In the genomic region with DNA sequence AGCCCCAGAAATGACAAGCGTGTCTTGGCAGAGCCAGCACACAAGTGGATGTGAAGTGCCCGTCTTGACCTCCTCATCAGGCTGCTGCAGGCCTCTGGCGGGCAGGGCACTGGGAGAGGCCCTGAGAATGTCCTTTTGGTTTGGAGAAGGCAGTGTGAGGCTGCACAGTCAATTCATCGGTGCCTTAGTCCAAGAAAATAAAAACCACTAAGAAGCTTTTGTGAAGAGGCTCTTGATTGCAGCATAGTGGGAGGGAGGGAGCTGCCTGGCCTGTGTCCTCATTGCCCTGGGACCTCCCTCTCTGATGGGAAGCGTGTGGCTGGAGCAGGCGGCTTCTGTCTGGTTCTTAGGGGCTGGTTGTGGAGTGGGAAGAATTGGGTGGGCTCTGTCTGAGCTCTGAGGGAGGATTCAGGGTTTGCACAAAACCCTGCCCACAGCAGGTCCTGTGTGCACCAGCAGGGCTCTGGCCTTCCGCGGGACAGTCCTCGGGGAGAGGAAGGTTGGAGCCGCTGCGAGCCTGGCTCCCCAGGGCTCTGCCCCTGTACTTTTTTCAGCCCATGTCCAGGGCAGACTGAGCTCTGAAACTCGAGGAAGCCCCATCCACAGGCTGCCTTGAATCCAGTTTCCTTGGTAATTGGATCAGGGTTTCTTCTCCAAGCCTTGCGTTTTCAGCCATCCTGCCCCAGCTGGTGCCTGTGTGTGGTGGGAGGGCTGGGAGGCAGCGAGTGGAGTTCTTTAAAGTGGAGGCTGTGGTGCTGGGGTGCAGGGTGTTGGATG, we compare ENCODE assay signal across 9 cellular contexts. TPM values are rescaled to one million over a fixed set of nuclear protein-coding genes. Genes with fewer than 3 reads are reported as not detected.
DNase-seq lines count a peak whose midpoint lies in the region; ATAC-seq, FAIRE-seq and TF ChIP-seq lines count a peak whose summit lies in the region.
"Had no signal": no experiment of that assay in that cellular context is flagged by ENCODE, and none has a peak within 500 bp of the region (broad histone marks: within the 10 kb centered on the region; RNA-seq: fewer than 3 reads in every experiment).

No MANE protein-coding gene starts in this region.

- peak; percentile 42 for DNase-seq in A673 (ENCODE audit: low spot score)
- DNase-seq in NCI-H2196 (lab: John Stamatoyannopoulos, UW; ENCODE audit: unreplicated experiment), result peak; percentile 19
- DNase-seq in H1 (ENCODE audit: low read depth in 1 of 2, low spot score in 2 of 2), result no peak
- DNase-seq in stimulated activated naive CD8-positive, alpha-beta T cell treated with anti-CD3 and anti-CD28 coated beads, Interleukin-15, Interleukin-2, amounts not matched to agents 100 U/mL and 50 U/mL, for 24 hours, result no peak
- DNase-seq in GM19238 (ENCODE audit: insufficient read length, low spot score), result no peak
- DNase-seq in GM13976 (ENCODE audit: low spot score), result no peak
- DNase-seq in urothelium cell line (ENCODE audit: low spot score), result no peak

- in situ Hi-C loops in GM13976 (cut with MboI; ENCODE audit: low sequenced_read_pairs, unreplicated experiment), result no loop called here

- H3K9me3 ChIP-seq in A673 (ENCODE audit: low read depth, low read length, poor library complexity, severe bottlenecking) (no peaks in the 10 kb centered on the region), H1 (ENCODE audit: insufficient read depth in 2 of 2, low read depth in 1 of 2, low read length in 1 of 2) (no peaks in the 10 kb centered on the region), muscle layer of colon (ENCODE audit: low read length) (no peaks in the 10 kb centered on the region)

- no peak for TF ChIP-seq POLR2A in H1 (IDR thresholded peaks at IDR 0.05; ENCODE audit: control extremely low read depth in 1 of 2, low read depth in 2 of 2, low read length in 2 of 2)

- no peaks in the 10 kb centered on the region for H3K27me3 ChIP-seq in A673 (replicated peaks; ENCODE audit: insufficient read depth, low read depth, low read length, poor library complexity)
- H3K27me3 ChIP-seq in H1 (replicated peaks in 1 of 4; ENCODE audit: control insufficient read depth in 3 of 4, extremely low read depth in 1 of 4, insufficient read depth in 3 of 4, low read length in 3 of 4), result peaks cover 0 to 2% (median 0%) of the 10 kb centered on the region in 4 experiments; a peak in 2 of 7 replicates
- no peaks in the 10 kb centered on the region for H3K27me3 ChIP-seq in muscle layer of colon (ENCODE audit: control insufficient read depth in 1 of 2, insufficient read depth in 2 of 2, low read length in 2 of 2)

- H3K4ac ChIP-seq in H1 (replicated peaks; ENCODE audit: insufficient read length, low read depth, low read length), result peak overlapping the region; percentile 32

- TF ChIP-seq CTCF in A673 (conservative IDR thresholded peaks at IDR 0.05; ENCODE audit: low read depth, low read length), result no peak
- TF ChIP-seq CTCF in H1 (IDR thresholded peaks at IDR 0.05; ENCODE audit: control extremely low read depth in 1 of 3, insufficient read depth in 1 of 3, low read depth in 1 of 3, low read length in 3 of 3), result no peak
- TF ChIP-seq CTCF in GM13976 (IDR thresholded peaks at IDR 0.05; ENCODE audit: borderline replicate concordance, control extremely low read depth, extremely low read depth, insufficient read depth, missing control alignments), result no peak

- H3K14ac ChIP-seq in H1 (ENCODE audit: insufficient read length), result no peak overlapping the region

- H3K79me2 ChIP-seq in H1 (ENCODE audit: control insufficient read depth in 1 of 2, insufficient read depth in 2 of 2, low read length in 2 of 2), result no peaks in the 10 kb centered on the region

- intact Hi-C loops in A673 (cut with micrococcal nuclease; ENCODE audit: unreplicated experiment), result no loop called here

- peak overlapping the region; percentile 75; the same call in 1 of the 2 replicates for H2BK15ac ChIP-seq in H1 (ENCODE audit: low read length)

- H2AK5ac ChIP-seq in H1 (ENCODE audit: low read depth, low read length), result peak overlapping the region; percentile 5; the same call in 1 of the 2 replicates

- no peak for TF ChIP-seq EP300 in H1 (IDR thresholded peaks at IDR 0.05; ENCODE audit: borderline replicate concordance in 1 of 2, low read depth in 2 of 2, low read length in 2 of 2)

- no peak for ATAC-seq in stimulated activated naive CD8-positive, alpha-beta T cell treated with anti-CD3 and anti-CD28 coated beads, Interleukin-15, Interleukin-2, amounts not matched to agents 100 U/mL and 50 U/mL, for 24 hours

- CTCF ChIA-PET in A673 (lab: Charles Lee), result no interaction called here
- CTCF ChIA-PET in H1 (lab: Charles Lee; ENCODE audit: partially characterized antibody), result interaction anchor here (0.9 to 5.6 kb wide), 12 partner anchors 9 to 249 kb away, joined by 3 to 26 read pairs (median 4); partner anchors contain the start of genes CCDC107 and RMRP

- TF ChIP-seq RAD21 in H1 (IDR thresholded peaks at IDR 0.05 in 1 of 2, conservative IDR thresholded peaks at IDR 0.05 in 1 of 2; ENCODE audit: low read depth in 2 of 2, low read length in 2 of 2), result no peak

- H3K4me1 ChIP-seq in A673 (ENCODE audit: insufficient read depth, low read length, poor library complexity, severe bottlenecking), result peaks cover 43% of the 10 kb centered on the region
- peaks cover 9 to 33% (median 21%) of the 10 kb centered on the region in 4 experiments for H3K4me1 ChIP-seq in H1 (replicated peaks in 1 of 4; ENCODE audit: control insufficient read depth in 3 of 4, insufficient read depth in 4 of 4, low read length in 3 of 4)
- peaks cover 66% of the 10 kb centered on the region for H3K4me1 ChIP-seq in muscle layer of colon (ENCODE audit: insufficient read depth, low read length)

- H3K4me3 ChIP-seq in A673 (ENCODE audit: low read depth, low read length, poor library complexity, severe bottlenecking) (no peak overlapping the region), H1 (ENCODE audit: extremely low read depth in 1 of 4, insufficient read depth in 2 of 4, low read depth in 3 of 4, low read length in 4 of 4) (peak overlapping the region in 1 of 4 experiments; percentile 1; a peak in 1 of 8 replicates), muscle layer of colon (ENCODE audit: low read depth in 1 of 2, low read length in 2 of 2) (peak overlapping the region in 1 of 2 donors; percentile 45)

- 0 out of 2 replicates have a peak, but pooled peaks cover 2% of the 10 kb centered on the region for H3K79me1 ChIP-seq in H1 (ENCODE audit: low read depth, low read length)

- H4K8ac ChIP-seq in H1 (ENCODE audit: extremely low read depth, insufficient read depth, low read length), result peak overlapping the region; percentile 77; the same call in 1 of the 2 replicates

- peak overlapping the region; percentile 71 for H2AFZ ChIP-seq in H1 (ENCODE audit: low read length)

- H3K4me2 ChIP-seq in H1 (ENCODE audit: insufficient read depth in 1 of 2, low read depth in 2 of 2, low read length in 2 of 2), result peak overlapping the region; percentile 19 to 55

- H2BK5ac ChIP-seq in H1 (ENCODE audit: low read depth, low read length), result peak overlapping the region; percentile 79; the same call in 1 of the 2 replicates

- H3K36me3 ChIP-seq in A673 (ENCODE audit: insufficient read depth, low read length, poor library complexity, severe bottlenecking) (no peaks in the 10 kb centered on the region), H1 (ENCODE audit: control insufficient read depth in 2 of 4, insufficient read depth in 4 of 4, low read length in 3 of 4) (no peaks in the 10 kb centered on the region), muscle layer of colon (ENCODE audit: insufficient read depth, low read length) (no peaks in the 10 kb centered on the region)

- no peaks in the 10 kb centered on the region for H4K20me1 ChIP-seq in H1 (replicated peaks in 1 of 2; ENCODE audit: control insufficient read depth in 1 of 2, insufficient read depth in 2 of 2, low read length in 2 of 2)

- H3K18ac ChIP-seq in H1 (ENCODE audit: extremely low read depth, low read length), result peak overlapping the region; percentile 49

- H3K56ac ChIP-seq in H1 (replicated peaks; ENCODE audit: insufficient read length, low read depth, low read length), result no peak overlapping the region

- peak overlapping the region; percentile 6 for H4K91ac ChIP-seq in H1 (replicated peaks; ENCODE audit: insufficient read length, low read length)

- POLR2A ChIA-PET in A673 (lab: Charles Lee; ENCODE audit: low non-redundant PET), result no interaction called here
- POLR2A ChIA-PET in H1 (lab: Charles Lee; ENCODE audit: partially characterized antibody), result interaction anchor here (0.6 to 1.3 kb wide), 3 partner anchors 12 to 61 kb away, joined by 3 read pairs; no protein-coding TSS in a partner anchor

- peak overlapping the region; percentile 87 for H2BK20ac ChIP-seq in H1 (ENCODE audit: low read length)

- H2BK12ac ChIP-seq in H1 (ENCODE audit: low read depth, low read length), result peak overlapping the region; percentile 78; the same call in 1 of the 2 replicates

- H4K5ac ChIP-seq in H1 (ENCODE audit: insufficient read length, low read depth, low read length), result no peak overlapping the region

- 74% methylated on average over 14 of the region's 14 CpGs; no CpG with 5 or more reads in 1 of the 2 experiments for WGBS in H1 (ENCODE audit: extremely low coverage in 1 of 2, insufficient coverage in 1 of 2, insufficient read length in 1 of 2, insufficient replicate concordance in 2 of 2, low coverage in 1 of 2, low lambda C conversion rate in 2 of 2, missing lambda C conversion rate in 1 of 2), 2 experiments

- no peaks in the 10 kb centered on the region; the same call in 1 of the 2 replicates for H3K23me2 ChIP-seq in H1 (ENCODE audit: low read depth, low read length)

- no peak overlapping the region for H3K23ac ChIP-seq in H1 (ENCODE audit: insufficient read length)

- FAIRE-seq in H1 (lab: Jason Lieb, UNC) (no peak), urothelium cell line (lab: Jason Lieb, UNC) (no peak)

- no TSS peak for BruUV-seq in A673 (replicated peaks; lab: Mats Ljungman, UMichigan)

- H2BK120ac ChIP-seq in H1 (replicated peaks; ENCODE audit: low read depth, low read length), result peak overlapping the region; percentile 50

- H3K27ac ChIP-seq in A673 (ENCODE audit: low read depth, low read length, poor library complexity, severe bottlenecking) (peak overlapping the region; percentile 77), H1 (ENCODE audit: low read depth, low read length) (peak overlapping the region; percentile 11; the same call in 1 of the 2 replicates), muscle layer of colon (ENCODE audit: low read depth, low read length) (peak overlapping the region; percentile 87)

- H3K9ac ChIP-seq in H1 (replicated peaks in 1 of 4; ENCODE audit: extremely low read depth in 1 of 4, low read depth in 3 of 4, low read length in 3 of 4) (no peak overlapping the region; a peak in 1 of 7 replicates), muscle layer of colon (ENCODE audit: low read length) (peak overlapping the region; percentile 47)

RNA-seq across cellular contexts. Expression of gene HRCT1, which starts 1.1 kb away (rescaled TPM):
- 0.33 TPM in 1 of 2 replicates, not detected in the other for total RNA-seq in A673 (2021)
- total RNA-seq in H1 (2021; fragmentation: NEBNext Ultra II Directional; extraction: Animal tissue kit (Norgen Biotek cat#: 25700)), result not detected in 2 replicates
- not detected in 2 replicates for polyA plus RNA-seq in H1 (2011; rRNA removed)
- not detected for polyA plus RNA-seq in H1 (2011; cell fraction: cytosol; rRNA removed)
- polyA plus RNA-seq in H1 (2011; cell fraction: nucleus; rRNA removed), result 0.50 TPM
- polyA plus RNA-seq in H1 (2012, experiment 1 of 2), result 0.24 TPM in 1 of 4 replicates, not detected in the others
- not detected for polyA plus RNA-seq in H1 (2012, experiment 2 of 2)
- not detected for polyA plus RNA-seq in H1 (2013, experiment 1 of 2)
- polyA plus RNA-seq in H1 (2013, experiment 2 of 2), result not detected
- polyA minus RNA-seq in H1 (2011; rRNA and poly(A)+ RNA removed), result not detected in 2 replicates
- not detected for polyA minus RNA-seq in H1 (2011; cell fraction: cytosol; rRNA and poly(A)+ RNA removed)
- polyA minus RNA-seq in H1 (2011; cell fraction: nucleus; rRNA and poly(A)+ RNA removed), result not detected

RNA-seq across cellular contexts. Expression of gene SPAAR, which starts 2.2 kb away (rescaled TPM):
- 0.37 TPM in 1 of 2 replicates, not detected in the other for total RNA-seq in A673 (2021)
- total RNA-seq in H1 (2021; fragmentation: NEBNext Ultra II Directional; extraction: Animal tissue kit (Norgen Biotek cat#: 25700)), result not detected in 2 replicates
- polyA plus RNA-seq in H1 (2011; rRNA removed), result 0.27 and 0.33 TPM in 2 replicates
- polyA plus RNA-seq in H1 (2011; cell fraction: cytosol; rRNA removed), result 0.18 TPM
- polyA plus RNA-seq in H1 (2011; cell fraction: nucleus; rRNA removed), result 0.74 TPM
- polyA plus RNA-seq in H1 (2012, experiment 1 of 2), result 0.15 to 0.34 TPM (median 0.29 TPM) in 3 of 4 replicates, not detected in the other
- polyA plus RNA-seq in H1 (2012, experiment 2 of 2), result not detected
- 0.30 TPM for polyA plus RNA-seq in H1 (2013, experiment 1 of 2)
- 0.17 TPM for polyA plus RNA-seq in H1 (2013, experiment 2 of 2)
- polyA minus RNA-seq in H1 (2011; rRNA and poly(A)+ RNA removed), result 0.34 and 0.66 TPM in 2 replicates
- not detected for polyA minus RNA-seq in H1 (2011; cell fraction: cytosol; rRNA and poly(A)+ RNA removed)
- polyA minus RNA-seq in H1 (2011; cell fraction: nucleus; rRNA and poly(A)+ RNA removed), result 0.50 TPM

RNA-seq across cellular contexts. Expression of gene OR13J1, which starts 36.9 kb away (rescaled TPM):
- not detected in 2 replicates for total RNA-seq in A673 (2021)
- not detected in 2 replicates for total RNA-seq in H1 (2021; fragmentation: NEBNext Ultra II Directional; extraction: Animal tissue kit (Norgen Biotek cat#: 25700))
- polyA plus RNA-seq in H1 (2011; rRNA removed), result not detected in 2 replicates
- polyA plus RNA-seq in H1 (2011; cell fraction: cytosol; rRNA removed), result not detected
- polyA plus RNA-seq in H1 (2011; cell fraction: nucleus; rRNA removed), result not detected
- 0.13 to 0.40 TPM (median 0.23 TPM) in 3 of 4 replicates, not detected in the other for polyA plus RNA-seq in H1 (2012, experiment 1 of 2)
- polyA plus RNA-seq in H1 (2012, experiment 2 of 2), result not detected
- polyA plus RNA-seq in H1 (2013, experiment 1 of 2), result not detected
- polyA plus RNA-seq in H1 (2013, experiment 2 of 2), result not detected
- polyA minus RNA-seq in H1 (2011; rRNA and poly(A)+ RNA removed), result not detected in 2 replicates
- not detected for polyA minus RNA-seq in H1 (2011; cell fraction: cytosol; rRNA and poly(A)+ RNA removed)
- polyA minus RNA-seq in H1 (2011; cell fraction: nucleus; rRNA and poly(A)+ RNA removed), result not detected
- total RNA-seq: glomerular endothelial cell had no signal

RNA-seq across cellular contexts. Expression of gene OR2S2, which starts 50.8 kb away (rescaled TPM):
- not detected in 2 replicates for total RNA-seq in A673 (2021)
- not detected in 2 replicates for total RNA-seq in H1 (2021; fragmentation: NEBNext Ultra II Directional; extraction: Animal tissue kit (Norgen Biotek cat#: 25700))
- polyA plus RNA-seq in H1 (2011; rRNA removed), result not detected in 2 replicates
- not detected for polyA plus RNA-seq in H1 (2011; cell fraction: cytosol; rRNA removed)
- polyA plus RNA-seq in H1 (2011; cell fraction: nucleus; rRNA removed), result not detected
- polyA plus RNA-seq in H1 (2012, experiment 1 of 2), result not detected in 4 replicates
- not detected for polyA plus RNA-seq in H1 (2012, experiment 2 of 2)
- polyA plus RNA-seq in H1 (2013, experiment 1 of 2), result not detected
- not detected for polyA plus RNA-seq in H1 (2013, experiment 2 of 2)
- not detected in 2 replicates for polyA minus RNA-seq in H1 (2011; rRNA and poly(A)+ RNA removed)
- polyA minus RNA-seq in H1 (2011; cell fraction: cytosol; rRNA and poly(A)+ RNA removed), result not detected
- polyA minus RNA-seq in H1 (2011; cell fraction: nucleus; rRNA and poly(A)+ RNA removed), result not detected
- total RNA-seq: glomerular endothelial cell had no signal

Comparison
In these comparisons a context has a peak if more than half of its experiments do, and no peak if none do; other contexts are left out.
1. DNase-seq: peak in A673 (single experiment) and NCI-H2196 (single experiment); none in H1 (0 of 2), stimulated activated naive CD8-positive, alpha-beta T cell treated with anti-CD3 and anti-CD28 coated beads, Interleukin-15, Interleukin-2, amounts not matched to agents 100 U/mL and 50 U/mL, for 24 hours (single experiment), GM19238 (single experiment), GM13976 (single experiment) and urothelium cell line (single experiment).
2. H3K27ac ChIP-seq: peak in every context shown above with its lines; median percentile 87 in muscle layer of colon; 77 in A673; 11 in H1.